Comparison of ENCODE assay signal across 24 cellular contexts in genomic region chr1:35177237-35177786, GRCh38. TPM values are rescaled to one million over a fixed set of nuclear protein-coding genes. Genes with fewer than 3 reads are reported as not detected.
A peak's percentile ranks its signal among the peaks of the same experiment; 100 is the strongest.
DNase-seq lines count a peak whose midpoint lies in the region; FAIRE-seq and TF ChIP-seq lines count a peak whose summit lies in the region.
"Had no signal": no experiment of that assay in that cellular context is flagged by ENCODE, and none has a peak within 500 bp of the region (broad histone marks: within the 10 kb centered on the region; RNA-seq: fewer than 3 reads in every experiment).

No MANE protein-coding gene starts in this region.

- H4K91ac ChIP-seq in H1 (replicated peaks; ENCODE audit: insufficient read length, low read length), result no peak overlapping the region

- H4K20me1 ChIP-seq in H1 (replicated peaks in 1 of 2; ENCODE audit: control insufficient read depth in 1 of 2, insufficient read depth in 2 of 2, low read length in 2 of 2) (peaks cover 25 to 36% of the 10 kb centered on the region in 2 experiments), MM.1S (ENCODE audit: insufficient read depth, low read length) (peaks cover 26% of the 10 kb centered on the region; the same call in 1 of the 2 replicates)

- no peak overlapping the region for H3K18ac ChIP-seq in H1 (ENCODE audit: extremely low read depth, low read length)

- H3K27me3 Mint-ChIP-seq in progenitor cell of endocrine pancreas, result no peaks in the 10 kb centered on the region
- H3K27me3 Mint-ChIP-seq: CD4-positive, CD25-positive, alpha-beta regulatory T cell; dendritic cell treated with granulocyte-macrophage colony-stimulating factor and Interleukin-4, amounts not matched to agents 40 ng/mL and 50 ng/mL, for 4 days; T-cell had no signal

- no peaks in the 10 kb centered on the region for H3K23me2 ChIP-seq in H1 (ENCODE audit: low read depth, low read length)

- H3K36me3 Mint-ChIP-seq in progenitor cell of endocrine pancreas (ENCODE audit: insufficient read depth), result peaks cover 31% of the 10 kb centered on the region

- no peak overlapping the region for H2BK120ac ChIP-seq in H1 (replicated peaks; ENCODE audit: low read depth, low read length)

- H3K4me3 ChIP-seq in H1 (ENCODE audit: extremely low read depth in 1 of 4, insufficient read depth in 2 of 4, low read depth in 3 of 4, low read length in 4 of 4) (no peak overlapping the region), MM.1S (ENCODE audit: low read length) (no peak overlapping the region)
- H3K4me3 ChIP-seq: ascending aorta, GM23248, MG63, thyroid gland had no signal

- H3K36me3 ChIP-seq in H1 (ENCODE audit: control insufficient read depth in 2 of 4, insufficient read depth in 4 of 4, low read length in 3 of 4) (peaks cover 13 to 76% (median 60%) of the 10 kb centered on the region in 4 experiments), MM.1S (replicated peaks; ENCODE audit: insufficient read depth, low read length) (peaks cover 35% of the 10 kb centered on the region)

- H2BK20ac ChIP-seq in H1 (ENCODE audit: low read length), result no peak overlapping the region

- H3K9ac ChIP-seq in H1 (replicated peaks in 1 of 4; ENCODE audit: extremely low read depth in 1 of 4, low read depth in 3 of 4, low read length in 3 of 4) (no peak overlapping the region), MM.1S (ENCODE audit: low read length) (no peak overlapping the region)
- H3K9ac ChIP-seq: GM23248 had no signal

- no peak overlapping the region for H3K4me3 Mint-ChIP-seq in progenitor cell of endocrine pancreas (ENCODE audit: low read depth)
- H3K4me3 Mint-ChIP-seq: activated T-cell treated with anti-CD3 and anti-CD28 coated beads, Interleukin-2, amount 50 U/mL, for 4 hours; dendritic cell treated with granulocyte-macrophage colony-stimulating factor and Interleukin-4, amounts not matched to agents 40 ng/mL and 50 ng/mL, for 4 days; T-cell had no signal

- FAIRE-seq in GM12892 (lab: Jason Lieb, UNC) (no peak), H1 (lab: Jason Lieb, UNC) (no peak)

- no peak overlapping the region for H2BK12ac ChIP-seq in H1 (ENCODE audit: low read depth, low read length)

- H3K56ac ChIP-seq in H1 (replicated peaks; ENCODE audit: insufficient read length, low read depth, low read length), result no peak overlapping the region

- H4K8ac ChIP-seq in H1 (ENCODE audit: extremely low read depth, insufficient read depth, low read length), result no peak overlapping the region

- peaks cover 56% of the 10 kb centered on the region for H3F3A ChIP-seq in MM.1S (ENCODE audit: insufficient read depth, low read length)

- H3K27me3 ChIP-seq in H1 (replicated peaks in 1 of 4; ENCODE audit: control insufficient read depth in 3 of 4, extremely low read depth in 1 of 4, insufficient read depth in 3 of 4, low read length in 3 of 4) (no peaks in the 10 kb centered on the region), MM.1S (replicated peaks; ENCODE audit: insufficient read depth, low read length) (no peaks in the 10 kb centered on the region)
- H3K27me3 ChIP-seq: ascending aorta, MG63, thyroid gland had no signal

- POLR2A ChIA-PET in H1 (lab: Charles Lee; ENCODE audit: partially characterized antibody), result interaction anchor here (0.6 to 9.7 kb wide), 4 partner anchors 9 to 174 kb away, joined by 3 to 97 read pairs (median 4); no protein-coding TSS in a partner anchor

- no peak for TF ChIP-seq RAD21 in H1 (IDR thresholded peaks at IDR 0.05 in 1 of 2, conservative IDR thresholded peaks at IDR 0.05 in 1 of 2; ENCODE audit: low read depth in 2 of 2, low read length in 2 of 2)

- H3K9me3 ChIP-seq in H1 (ENCODE audit: insufficient read depth in 2 of 2, low read depth in 1 of 2, low read length in 1 of 2) (no peaks in the 10 kb centered on the region), MM.1S (replicated peaks; ENCODE audit: insufficient read depth, low read length) (no peaks in the 10 kb centered on the region)
- H3K9me3 ChIP-seq: ascending aorta, MG63, thyroid gland had no signal

- TF ChIP-seq POLR2A in GM12892 (IDR thresholded peaks at IDR 0.05; ENCODE audit: low read depth, low read length) (peak; percentile 79), H1 (IDR thresholded peaks at IDR 0.05; ENCODE audit: control extremely low read depth in 1 of 2, low read depth in 2 of 2, low read length in 2 of 2) (peak in 1 of 2 experiments; percentile 32; a peak in 1 of 3 replicates)

- peaks cover 45% of the 10 kb centered on the region for H3K4me1 Mint-ChIP-seq in progenitor cell of endocrine pancreas (ENCODE audit: low read depth)

- H3K14ac ChIP-seq in H1 (ENCODE audit: insufficient read length), result no peak overlapping the region

- peaks cover 2% of the 10 kb centered on the region for H3K79me1 ChIP-seq in H1 (ENCODE audit: low read depth, low read length)

- no peaks in the 10 kb centered on the region for H3K9me2 ChIP-seq in MM.1S (replicated peaks; ENCODE audit: insufficient read depth, low read length)

- no peaks in the 10 kb centered on the region for H3K9me3 Mint-ChIP-seq in progenitor cell of endocrine pancreas (ENCODE audit: low read depth)
- H3K9me3 Mint-ChIP-seq: activated T-cell treated with anti-CD3 and anti-CD28 coated beads, Interleukin-2, amount 50 U/mL, for 4 hours; CD4-positive, CD25-positive, alpha-beta regulatory T cell; dendritic cell treated with granulocyte-macrophage colony-stimulating factor and Interleukin-4, amounts not matched to agents 40 ng/mL and 50 ng/mL, for 4 days; T-cell had no signal

- peak overlapping the region; percentile 67 for H3K27ac Mint-ChIP-seq in progenitor cell of endocrine pancreas
- H3K27ac Mint-ChIP-seq: dendritic cell treated with granulocyte-macrophage colony-stimulating factor and Interleukin-4, amounts not matched to agents 40 ng/mL and 50 ng/mL, for 4 days had no signal

- H3K4me2 ChIP-seq in H1 (ENCODE audit: insufficient read depth in 1 of 2, low read depth in 2 of 2, low read length in 2 of 2) (no peak overlapping the region), MM.1S (ENCODE audit: low read depth, low read length) (no peak overlapping the region)

- WGBS in H1 (ENCODE audit: extremely low coverage in 1 of 2, insufficient coverage in 1 of 2, insufficient read length in 1 of 2, insufficient replicate concordance in 2 of 2, low coverage in 1 of 2, low lambda C conversion rate in 2 of 2, missing lambda C conversion rate in 1 of 2), 2 experiments, result 88% methylated on average over 4 of the region's 4 CpGs; no CpG with 5 or more reads in 1 of the 2 experiments

- CTCF ChIA-PET in H1 (lab: Charles Lee; ENCODE audit: partially characterized antibody), result interaction anchor here (0.6 to 0.7 kb wide), 2 partner anchors 229 to 849 kb away, joined by 3 read pairs; no protein-coding TSS in a partner anchor

- H3K27ac ChIP-seq in H1 (ENCODE audit: low read depth, low read length), result no peak overlapping the region
- H3K27ac ChIP-seq in MM.1S (ENCODE audit: low read length), result no peak overlapping the region
- H3K27ac ChIP-seq: ascending aorta, GM23248, thyroid gland had no signal

- H3K79me2 ChIP-seq in H1 (ENCODE audit: control insufficient read depth in 1 of 2, insufficient read depth in 2 of 2, low read length in 2 of 2), result peaks cover 0 to 35% of the 10 kb centered on the region in 2 experiments; a peak in 2 of 4 replicates
- H3K79me2 ChIP-seq in MM.1S (ENCODE audit: low read length), result peaks cover 39% of the 10 kb centered on the region

- no peak overlapping the region for H4K5ac ChIP-seq in H1 (ENCODE audit: insufficient read length, low read depth, low read length)

- no peak for TF ChIP-seq EP300 in H1 (IDR thresholded peaks at IDR 0.05; ENCODE audit: borderline replicate concordance in 1 of 2, low read depth in 2 of 2, low read length in 2 of 2)

- H3K4me1 ChIP-seq in H1 (replicated peaks in 1 of 4; ENCODE audit: control insufficient read depth in 3 of 4, insufficient read depth in 4 of 4, low read length in 3 of 4), result peaks cover 0 to 2% (median 0%) of the 10 kb centered on the region in 4 experiments; a peak in 2 of 7 replicates
- no peaks in the 10 kb centered on the region for H3K4me1 ChIP-seq in MM.1S (ENCODE audit: low read length)

- DNase-seq in GM12892 (ENCODE audit: insufficient read length) (no peak), H1 (ENCODE audit: low read depth in 1 of 2, low spot score in 2 of 2) (no peak), progenitor cell of endocrine pancreas (ENCODE audit: low spot score, unreplicated experiment) (no peak), kidney tubule cell (ENCODE audit: low spot score) (no peak), MM.1S (no peak)
- DNase-seq in stimulated activated naive CD4-positive, alpha-beta T cell (lab: John Stamatoyannopoulos, UW), result no peak
- DNase-seq: activated CD4-positive, CD25-positive, alpha-beta regulatory T cell treated with anti-CD3 and anti-CD28 coated beads, Interleukin-2, amount 50 U/mL, for 72 hours; activated CD8-positive, alpha-beta memory T cell treated with anti-CD3 and anti-CD28 coated beads for 24 hours; activated naive CD4-positive, alpha-beta T cell treated with anti-CD3 and anti-CD28 coated beads, Interleukin-2, amount 50 U/mL, for 16 hours; activated T-cell treated with anti-CD3 and anti-CD28 coated beads, Interleukin-2, amount 50 U/mL, for 4 hours; CD4-positive, CD25-positive, alpha-beta regulatory T cell; GM23248; left colon; MG63; NCI-H1436; NCI-H2107; NCI-H524; NK-92 treated with Interleukin-12 subunit alpha and Interleukin-12 subunit beta, amount 100 ng/mL, for 24 hours; retina; T-cell; thyroid gland had no signal

- no peak overlapping the region for H2BK15ac ChIP-seq in H1 (ENCODE audit: low read length)

- H2BK5ac ChIP-seq in H1 (ENCODE audit: low read depth, low read length), result no peak overlapping the region

- TF ChIP-seq CTCF in H1 (IDR thresholded peaks at IDR 0.05; ENCODE audit: control extremely low read depth in 1 of 3, insufficient read depth in 1 of 3, low read depth in 1 of 3, low read length in 3 of 3) (no peak), progenitor cell of endocrine pancreas (IDR thresholded peaks at IDR 0.05; ENCODE audit: unreplicated experiment) (no peak), MM.1S (IDR thresholded peaks at IDR 0.05; ENCODE audit: low read length) (no peak)

- H3K4ac ChIP-seq in H1 (replicated peaks; ENCODE audit: insufficient read length, low read depth, low read length), result no peak overlapping the region

- H2AK5ac ChIP-seq in H1 (ENCODE audit: low read depth, low read length), result no peak overlapping the region

- no peak overlapping the region for H3K23ac ChIP-seq in H1 (ENCODE audit: insufficient read length)

- no peak overlapping the region for H2AFZ ChIP-seq in H1 (ENCODE audit: low read length)
- no peak overlapping the region for H2AFZ ChIP-seq in MM.1S (ENCODE audit: low read length)
- H2AFZ ChIP-seq: GM23248 had no signal

RNA-seq across cellular contexts. Expression of gene SFPQ, which starts 15.6 kb away (rescaled TPM):
- polyA plus RNA-seq in GM12892 (2012; ENCODE audit: missing spikeins), result 233 TPM
- 129 TPM for polyA plus RNA-seq in PFSK-1 (2012; ENCODE audit: insufficient read length, low read depth)
- total RNA-seq in H1 (2021; fragmentation: NEBNext Ultra II Directional; extraction: Animal tissue kit (Norgen Biotek cat#: 25700)), result 442 and 469 TPM in 2 replicates
- polyA plus RNA-seq in H1 (2011; rRNA removed), result 109 and 118 TPM in 2 replicates
- 176 TPM for polyA plus RNA-seq in H1 (2011; cell fraction: cytosol; rRNA removed)
- 113 TPM for polyA plus RNA-seq in H1 (2011; cell fraction: nucleus; rRNA removed)
- 376 to 503 TPM (median 386 TPM) in 4 replicates for polyA plus RNA-seq in H1 (2012, experiment 1 of 2)
- 78.0 TPM for polyA plus RNA-seq in H1 (2012, experiment 2 of 2)
- polyA plus RNA-seq in H1 (2013, experiment 1 of 2), result 361 TPM
- polyA plus RNA-seq in H1 (2013, experiment 2 of 2), result 325 TPM
- 94.7 and 99.9 TPM in 2 replicates for polyA minus RNA-seq in H1 (2011; rRNA and poly(A)+ RNA removed)
- 139 TPM for polyA minus RNA-seq in H1 (2011; cell fraction: cytosol; rRNA and poly(A)+ RNA removed)
- polyA minus RNA-seq in H1 (2011; cell fraction: nucleus; rRNA and poly(A)+ RNA removed), result 203 TPM
- 651 and 653 TPM in 2 replicates for total RNA-seq in progenitor cell of endocrine pancreas
